In genomic region chr11:134152692-134153091, GRCh38 we compare ENCODE assay signal across 18 cellular contexts.
"Had no signal": no experiment of that assay in that cellular context is flagged by ENCODE, and none has a peak within 500 bp of the region (broad histone marks: within the 10 kb centered on the region; RNA-seq: fewer than 3 reads in every experiment).

No MANE protein-coding gene starts in this region.

- H3K4me3 Mint-ChIP-seq: activated naive CD4-positive, alpha-beta T cell treated with anti-CD3 and anti-CD28 coated beads, Interleukin-2, amount 50 U/mL, for 24 hours; activated T-cell treated with anti-CD3 and anti-CD28 coated beads, Interleukin-2, amount 50 U/mL, for 72 hours; naive thymus-derived CD4-positive, alpha-beta T cell; neural progenitor cell; T-helper 2 cell treated with Interferon-gamma antibody and Interleukin-4, amounts not matched to agents 5 μg/mL and 100 μg/mL, for 36 hours had no signal

- H3K4me3 ChIP-seq: ascending aorta, breast epithelium, neural progenitor cell, pancreas, tibial artery had no signal

- H3K9me3 Mint-ChIP-seq: activated naive CD4-positive, alpha-beta T cell treated with anti-CD3 and anti-CD28 coated beads, Interleukin-2, amount 50 U/mL, for 24 hours; activated T-cell treated with anti-CD3 and anti-CD28 coated beads, Interleukin-2, amount 50 U/mL, for 72 hours; neural progenitor cell; T-helper 2 cell treated with Interferon-gamma antibody and Interleukin-4, amounts not matched to agents 5 μg/mL and 100 μg/mL, for 36 hours had no signal

- H3K27me3 ChIP-seq: ascending aorta, breast epithelium, neural progenitor cell, pancreas, tibial artery had no signal

- H3K9me3 ChIP-seq: ascending aorta, breast epithelium, pancreas, tibial artery had no signal

- DNase-seq: activated CD4-positive, alpha-beta T cell treated with anti-CD3 and anti-CD28 coated beads, Interleukin-2, amount 50 U/mL, for 4 hours; activated effector memory CD4-positive, alpha-beta T cell treated with anti-CD3 and anti-CD28 coated beads, Interleukin-2, amount 50 U/mL, for 16 hours; activated T-cell treated with anti-CD3 and anti-CD28 coated beads, Interleukin-2, amount 50 U/mL, for 72 hours; cerebellar nuclear complex; cortex of kidney; effector CD4-positive, alpha-beta T cell; foreskin fibroblast; naive thymus-derived CD4-positive, alpha-beta T cell; pancreas; retina; stimulated activated CD4-positive, alpha-beta T cell treated with anti-CD3 and anti-CD28 coated beads, Interleukin-2, amount 100 ng/mL, for 24 hours; stimulated activated naive CD4-positive, alpha-beta T cell treated with Interleukin-2 at 50 U/mL for 16 hours; tibial artery had no signal

- H3K27ac ChIP-seq: ascending aorta, neural progenitor cell, pancreas, tibial artery had no signal

- ATAC-seq: activated T-cell treated with anti-CD3 and anti-CD28 coated beads, Interleukin-2, amount 50 U/mL, for 72 hours; naive thymus-derived CD4-positive, alpha-beta T cell; pancreas had no signal

- H3K36me3 ChIP-seq: breast epithelium, neural progenitor cell had no signal

- H3K27me3 Mint-ChIP-seq: activated naive CD4-positive, alpha-beta T cell treated with anti-CD3 and anti-CD28 coated beads, Interleukin-2, amount 50 U/mL, for 24 hours; naive thymus-derived CD4-positive, alpha-beta T cell had no signal

- H3K4me1 ChIP-seq: breast epithelium, pancreas had no signal

- H3K27ac Mint-ChIP-seq: activated naive CD4-positive, alpha-beta T cell treated with anti-CD3 and anti-CD28 coated beads, Interleukin-2, amount 50 U/mL, for 24 hours; activated T-cell treated with anti-CD3 and anti-CD28 coated beads, Interleukin-2, amount 50 U/mL, for 72 hours; neural progenitor cell; T-helper 2 cell treated with Interferon-gamma antibody and Interleukin-4, amounts not matched to agents 5 μg/mL and 100 μg/mL, for 36 hours had no signal

- H3K4me1 Mint-ChIP-seq: activated naive CD4-positive, alpha-beta T cell treated with anti-CD3 and anti-CD28 coated beads, Interleukin-2, amount 50 U/mL, for 24 hours; naive thymus-derived CD4-positive, alpha-beta T cell; neural progenitor cell had no signal
